In genomic region chr5:132883261-132883834, GRCh38 we compare ENCODE assay signal across 8 cellular contexts. TPM values are rescaled to one million over a fixed set of nuclear protein-coding genes. Genes with fewer than 3 reads are reported as not detected.
A peak's percentile ranks its signal among the peaks of the same experiment; 100 is the strongest.
DNase-seq lines count a peak whose midpoint lies in the region; ATAC-seq and TF ChIP-seq lines count a peak whose summit lies in the region.

No MANE protein-coding gene starts in this region.

- ATAC-seq in lower lobe of right lung = peak; percentile 84 to 88
- ATAC-seq in upper lobe of right lung = peak; percentile 95
- ATAC-seq in HG03139 (IDR thresholded peaks at IDR 0.05; ENCODE audit: unreplicated experiment) = no peak

- DNase-seq in AG08395 (ENCODE audit: low spot score) (peak; percentile 75), GM12865 (ENCODE audit: low read depth) (peak; percentile 71), LHCN-M2 (ENCODE audit: low read depth) (peak; percentile 60), SK-N-DZ (ENCODE audit: low spot score) (peak; percentile 61), dermis microvascular lymphatic vessel endothelial cell (ENCODE audit: low read depth in 2 of 2) (peak; percentile 76 to 88), lower lobe of right lung (no peak), upper lobe of right lung (no peak)

- H3K36me3 ChIP-seq in lower lobe of right lung (peaks cover 100% of the 10 kb centered on the region), upper lobe of right lung (peaks cover 99% of the 10 kb centered on the region)

- H3K27ac ChIP-seq in lower lobe of right lung (no peak overlapping the region), upper lobe of right lung (no peak overlapping the region)

- H3K4me3 ChIP-seq in GM12865 (ENCODE audit: low read depth, low read length) (no peak overlapping the region), lower lobe of right lung (no peak overlapping the region), upper lobe of right lung (no peak overlapping the region)

- H3K4me1 ChIP-seq in lower lobe of right lung (no peaks in the 10 kb centered on the region), upper lobe of right lung (no peaks in the 10 kb centered on the region)

- H3K27me3 ChIP-seq in lower lobe of right lung (ENCODE audit: low read depth) (no peaks in the 10 kb centered on the region), upper lobe of right lung (no peaks in the 10 kb centered on the region)

- peak; percentile 66 for TF ChIP-seq CTCF in GM12865 (IDR thresholded peaks at IDR 0.05; ENCODE audit: insufficient read depth, low read depth, low read length, missing control alignments)
- peak; percentile 67 for TF ChIP-seq CTCF in lower lobe of right lung (IDR thresholded peaks at IDR 0.05)
- peak; percentile 75 for TF ChIP-seq CTCF in upper lobe of right lung (IDR thresholded peaks at IDR 0.05)

- intact Hi-C loops in lower lobe of right lung (cut with DNase I) = no loop called here
- intact Hi-C loops in upper lobe of right lung (cut with DNase I) = no loop called here

- H3K9me3 ChIP-seq in lower lobe of right lung (no peaks in the 10 kb centered on the region), upper lobe of right lung (no peaks in the 10 kb centered on the region)

RNA-seq across cellular contexts. Expression of gene LEAP2, which starts 9.9 kb away (rescaled TPM):
- 0.17 and 0.77 TPM in 2 replicates for total RNA-seq in LHCN-M2 (2014; rRNA removed)
- 0.62 TPM for polyA plus RNA-seq in LHCN-M2 (2012)
- 2.1 and 2.8 TPM in 2 replicates for polyA plus RNA-seq in SK-N-DZ (2014; cell fraction: cytosol; rRNA removed)
- polyA plus RNA-seq in SK-N-DZ (2014; cell fraction: nucleus; rRNA removed) = 10.0 and 11.1 TPM in 2 replicates
- 0.13 TPM in 2 replicates for total RNA-seq in dermis microvascular lymphatic vessel endothelial cell
- 1.7 TPM for total RNA-seq in lower lobe of right lung
- 0.69 TPM for total RNA-seq in upper lobe of right lung

RNA-seq across cellular contexts. Expression of gene UQCRQ, which starts 16.9 kb away (rescaled TPM):
- total RNA-seq in LHCN-M2 (2014; rRNA removed) = 125 and 144 TPM in 2 replicates
- 848 TPM for polyA plus RNA-seq in LHCN-M2 (2012)
- 304 and 322 TPM in 2 replicates for polyA plus RNA-seq in SK-N-DZ (2014; cell fraction: cytosol; rRNA removed)
- 263 and 295 TPM in 2 replicates for polyA plus RNA-seq in SK-N-DZ (2014; cell fraction: nucleus; rRNA removed)
- 85.6 and 98.7 TPM in 2 replicates for total RNA-seq in dermis microvascular lymphatic vessel endothelial cell
- 271 TPM for total RNA-seq in lower lobe of right lung
- total RNA-seq in upper lobe of right lung = 256 TPM

RNA-seq across cellular contexts. Expression of gene GDF9, which starts 17.1 kb away (rescaled TPM):
- total RNA-seq in LHCN-M2 (2014; rRNA removed) (0.32 TPM in 1 of 2 replicates, not detected in the other), dermis microvascular lymphatic vessel endothelial cell (under 0.01 TPM in 1 of 2 replicates, not detected in the other), lower lobe of right lung (0.15 TPM), upper lobe of right lung (0.46 TPM)
- 0.09 TPM for polyA plus RNA-seq in LHCN-M2 (2012)
- 1.2 and 2.4 TPM in 2 replicates for polyA plus RNA-seq in SK-N-DZ (2014; cell fraction: cytosol; rRNA removed)
- polyA plus RNA-seq in SK-N-DZ (2014; cell fraction: nucleus; rRNA removed) = 3.5 and 3.7 TPM in 2 replicates

RNA-seq across cellular contexts. Expression of gene SHROOM1, which starts 52.9 kb away (rescaled TPM):
- total RNA-seq in LHCN-M2 (2014; rRNA removed) (13.3 and 13.4 TPM in 2 replicates), dermis microvascular lymphatic vessel endothelial cell (1.5 and 4.3 TPM in 2 replicates), lower lobe of right lung (17.3 TPM), upper lobe of right lung (24.2 TPM)
- 8.5 TPM for polyA plus RNA-seq in LHCN-M2 (2012)
- 2.8 and 3.6 TPM in 2 replicates for polyA plus RNA-seq in SK-N-DZ (2014; cell fraction: cytosol; rRNA removed)
- polyA plus RNA-seq in SK-N-DZ (2014; cell fraction: nucleus; rRNA removed) = 3.9 and 13.1 TPM in 2 replicates

Comparison
In these comparisons a context has a peak if more than half of its experiments do, and no peak if none do; other contexts are left out.
1. DNase-seq: peak in AG08395 (single experiment), GM12865 (single experiment), LHCN-M2 (single experiment), SK-N-DZ (single experiment) and dermis microvascular lymphatic vessel endothelial cell (2 of 2); none in lower lobe of right lung (single experiment) and upper lobe of right lung (single experiment).
2. Peak in every context shown above with its lines, with median percentiles within 50 percentile points of each other: CTCF ChIP-seq.